Comparison of ENCODE assay signal across 1 cellular context in genomic region chr19:16572332-16573211, GRCh38.
TF ChIP-seq lines count a peak whose summit lies in the region.

Gene SLC35E1, minus strand, starts transcription at chr19:16572415. Its CDS starts 51 bp downstream, at chr19:16572364.

TF ChIP-seq in HepG2, 621 proteins besides CTCF, POLR2A, EP300 and RAD21 (continued from another document and continues in another):
- TF ChIP-seq UBTF (CRISPR knock-in tag; IDR thresholded peaks at IDR 0.05) (peak; percentile 89), ZSCAN22 (CRISPR knock-in tag; IDR thresholded peaks at IDR 0.05) (0 out of 2 replicates have a peak, but pooled peaks have one; percentile 64), ZNF235 (CRISPR knock-in tag; IDR thresholded peaks at IDR 0.05; ENCODE audit: borderline replicate concordance) (no peak), NKX3-1 (CRISPR knock-in tag; IDR thresholded peaks at IDR 0.05) (peak; percentile 74; the same call in 1 of the 2 replicates), ZNF276 (CRISPR knock-in tag; IDR thresholded peaks at IDR 0.05; ENCODE audit: low read depth) (0 out of 2 replicates have a peak, but pooled peaks have one; percentile 71), MLLT10 (CRISPR knock-in tag; IDR thresholded peaks at IDR 0.05) (no peak), KMT2A (CRISPR knock-in tag; IDR thresholded peaks at IDR 0.05) (peak; percentile 86), ZNF609 (CRISPR knock-in tag; IDR thresholded peaks at IDR 0.05; ENCODE audit: borderline replicate concordance) (peak; percentile 29; the same call in 1 of the 2 replicates), ZFYVE20 (CRISPR knock-in tag; IDR thresholded peaks at IDR 0.05; ENCODE audit: borderline replicate concordance, low read depth) (no peak), ETS1 (CRISPR knock-in tag; IDR thresholded peaks at IDR 0.05) (peak; percentile 41; the same call in 1 of the 2 replicates), PAX8 (CRISPR knock-in tag; IDR thresholded peaks at IDR 0.05; ENCODE audit: borderline replicate concordance) (no peak), STAG1 (CRISPR knock-in tag; IDR thresholded peaks at IDR 0.05) (0 out of 2 replicates have a peak, but pooled peaks have one; percentile 11), SIX1 (CRISPR knock-in tag; IDR thresholded peaks at IDR 0.05; ENCODE audit: borderline replicate concordance) (peak; percentile 15; the same call in 1 of the 2 replicates), ARID5B (CRISPR knock-in tag; IDR thresholded peaks at IDR 0.05) (no peak), GATAD2A (CRISPR knock-in tag; IDR thresholded peaks at IDR 0.05) (peak; percentile 24; the same call in 1 of the 2 replicates), PAXIP1 (CRISPR knock-in tag; conservative IDR thresholded peaks at IDR 0.05) (no peak; the same call in 1 of the 2 replicates), ZNF343 (CRISPR knock-in tag; IDR thresholded peaks at IDR 0.05) (no peak), ZNF207 (IDR thresholded peaks at IDR 0.05; ENCODE audit: borderline replicate concordance) (no peak), NCOA1 (CRISPR knock-in tag; IDR thresholded peaks at IDR 0.05) (0 out of 2 replicates have a peak, but pooled peaks have one; percentile 38), PRMT3 (CRISPR knock-in tag; IDR thresholded peaks at IDR 0.05; ENCODE audit: borderline replicate concordance, low read depth) (no peak), TRIM24 (CRISPR knock-in tag; IDR thresholded peaks at IDR 0.05) (no peak), GMEB1 (CRISPR knock-in tag; IDR thresholded peaks at IDR 0.05; ENCODE audit: borderline replicate concordance) (peak; percentile 92), AFF4 (CRISPR knock-in tag; IDR thresholded peaks at IDR 0.05) (no peak), ATAD3A (CRISPR knock-in tag; IDR thresholded peaks at IDR 0.05) (no peak), HNRNPLL (IDR thresholded peaks at IDR 0.05; ENCODE audit: low read depth, low read length, poor library complexity, severe bottlenecking) (peak; percentile 80), ZNF101 (CRISPR knock-in tag; IDR thresholded peaks at IDR 0.05; ENCODE audit: borderline replicate concordance, low read depth) (no peak), SSRP1 (CRISPR knock-in tag; IDR thresholded peaks at IDR 0.05) (no peak), MXD3 (CRISPR knock-in tag; IDR thresholded peaks at IDR 0.05) (peak; percentile 55; the same call in 1 of the 2 replicates)
